Comparison of ENCODE assay signal across 11 cellular contexts in the genomic region with DNA sequence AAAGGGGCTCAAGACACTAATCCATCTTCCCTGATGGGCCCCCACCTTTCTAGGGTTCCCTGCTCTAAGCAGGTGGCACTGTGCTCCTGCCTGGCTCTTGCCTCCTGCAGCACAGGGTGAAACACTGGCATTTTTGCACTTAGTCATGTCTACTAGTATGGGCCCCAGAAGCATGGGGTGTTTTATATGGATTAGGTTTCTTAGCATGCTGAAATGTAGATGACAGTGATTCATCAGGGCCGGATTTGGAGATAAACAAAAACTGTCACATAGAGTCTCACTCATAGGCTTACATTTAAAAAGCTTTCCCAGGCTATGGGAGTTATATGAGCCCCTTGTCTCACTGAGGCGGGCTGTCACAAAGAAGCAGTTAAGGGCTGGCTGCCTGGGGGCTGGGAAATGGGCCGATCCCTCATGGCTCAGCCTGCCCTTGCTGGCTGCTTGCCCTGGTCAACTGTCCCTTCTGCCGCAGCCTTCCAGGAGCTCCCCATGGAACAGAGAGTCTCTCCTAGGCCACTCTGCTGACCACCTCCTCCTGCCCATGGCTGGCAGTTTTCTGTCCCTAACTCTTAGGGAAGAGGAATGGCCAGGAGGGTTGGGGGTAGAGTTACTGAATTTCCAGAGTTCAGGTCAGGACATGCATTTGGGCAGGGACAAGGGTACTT. TPM values are rescaled to one million over a fixed set of nuclear protein-coding genes. Genes with fewer than 3 reads are reported as not detected.
DNase-seq lines count a peak whose midpoint lies in the region; ATAC-seq and TF ChIP-seq lines count a peak whose summit lies in the region.
"Had no signal": no experiment of that assay in that cellular context is flagged by ENCODE, and none has a peak within 500 bp of the region (broad histone marks: within the 10 kb centered on the region; RNA-seq: fewer than 3 reads in every experiment).

No MANE protein-coding gene starts in this region.

- intact Hi-C loops in sciatic nerve (cut with DNase I): no loop called here

- DNase-seq in GM04504 (ENCODE audit: low read depth) (peak; percentile 35), RKO (ENCODE audit: low spot score) (peak; percentile 12), erythroblast (lab: John Stamatoyannopoulos, UW) (peak; percentile 61 to 74), sciatic nerve (ENCODE audit: low spot score) (no peak), cerebellar nuclear complex (lab: John Stamatoyannopoulos, UW) (no peak)
- DNase-seq in activated CD4-positive, alpha-beta T cell treated with anti-CD3 and anti-CD28 coated beads, Interleukin-2, amount 50 U/mL, for 4 hours: no peak
- DNase-seq: activated effector memory CD4-positive, alpha-beta T cell treated with Interleukin-2 at 50 U/mL for 16 hours; glutamatergic neuron; RPMI8226 had no signal

- ATAC-seq in sciatic nerve (peak; percentile 26), HG03439 (IDR thresholded peaks at IDR 0.05; ENCODE audit: unreplicated experiment) (no peak), GM19035 (IDR thresholded peaks at IDR 0.05; ENCODE audit: unreplicated experiment) (no peak)

- TF ChIP-seq POLR2A in erythroblast (IDR thresholded peaks at IDR 0.05; ENCODE audit: low read length): no peak

RNA-seq across cellular contexts. Expression of a gene that starts 6.5 kb away (rescaled TPM):
- 67.3 TPM for total RNA-seq in sciatic nerve

Comparison
In these comparisons a context has a peak if more than half of its experiments do, and no peak if none do; other contexts are left out.
1. DNase-seq: peak in GM04504 (single experiment), RKO (single experiment) and erythroblast (2 of 2); none in sciatic nerve (single experiment), cerebellar nuclear complex (0 of 2) and activated CD4-positive, alpha-beta T cell treated with anti-CD3 and anti-CD28 coated beads, Interleukin-2, amount 50 U/mL, for 4 hours (0 of 2).